35 cellular contexts compared by ENCODE assay signal in the genomic region with DNA sequence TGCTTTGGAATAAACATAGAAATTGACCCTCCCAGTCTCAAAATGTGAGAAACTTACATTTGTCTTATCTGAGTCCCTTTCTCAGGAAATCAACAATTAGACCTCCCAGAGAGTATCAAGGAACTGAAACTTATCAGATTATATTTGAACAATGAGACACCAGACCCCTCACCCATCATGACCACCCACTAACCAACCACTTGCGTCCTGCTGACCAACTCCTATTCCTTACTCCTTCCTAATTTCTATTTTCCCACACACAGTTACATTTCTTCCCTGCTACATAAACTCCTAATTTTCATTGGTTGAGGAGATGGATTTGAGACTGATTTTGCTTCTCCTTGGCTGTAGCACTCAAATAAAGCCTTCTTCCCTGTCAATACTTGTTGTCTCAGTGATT.
"Had no signal": no experiment of that assay in that cellular context is flagged by ENCODE, and none has a peak within 500 bp of the region (broad histone marks: within the 10 kb centered on the region; RNA-seq: fewer than 3 reads in every experiment).

No MANE protein-coding gene starts in this region.

- DNase-seq: Karpas-422, Kasumi-1, MG63, MM.1S, MV-4-11, NCI-H1048, NCI-H1092, NCI-H1092 treated with DMSO at 0.1 percent for 48 hours, NCI-H1105, NCI-H1105 treated with DMSO at 0.1 percent for 48 hours, NCI-H1417, NCI-H1417 treated with DMSO at 0.1 percent for 48 hours, NCI-H1436, NCI-H1436 treated with DMSO at 0.1 percent for 48 hours, NCI-H146, NCI-H1694, NCI-H1694 treated with DMSO at 0.1 percent for 48 hours, NCI-H187, NCI-H187 treated with DMSO at 0.1 percent for 48 hours, NCI-H1930, NCI-H2029, NCI-H2029 treated with DMSO at 0.1 percent for 48 hours, NCI-H2081, NCI-H2081 treated with DMSO at 0.1 percent for 48 hours, NCI-H2107, NCI-H2171, NCI-H2171 treated with DMSO at 0.1 percent for 48 hours, NCI-H2227 treated with DMSO at 0.1 percent for 48 hours, NCI-H226, NCI-H345, NCI-H446, NCI-H446 treated with DMSO at 0.1 percent for 48 hours, NCI-H510A, NCI-H510A treated with DMSO at 0.1 percent for 48 hours had no signal

- H3K9ac ChIP-seq: KMS-11 had no signal

- H3K9me3 ChIP-seq: MG63 had no signal

- H3K27ac ChIP-seq: KMS-11 had no signal

- H3K4me3 ChIP-seq: MG63 had no signal

- H3K4me2 ChIP-seq: KMS-11 had no signal

- H3K27me3 ChIP-seq: MG63 had no signal

- H3K36me3 ChIP-seq: MG63 had no signal
